ENCODE assay signal across 9 cellular contexts in the genomic region with DNA sequence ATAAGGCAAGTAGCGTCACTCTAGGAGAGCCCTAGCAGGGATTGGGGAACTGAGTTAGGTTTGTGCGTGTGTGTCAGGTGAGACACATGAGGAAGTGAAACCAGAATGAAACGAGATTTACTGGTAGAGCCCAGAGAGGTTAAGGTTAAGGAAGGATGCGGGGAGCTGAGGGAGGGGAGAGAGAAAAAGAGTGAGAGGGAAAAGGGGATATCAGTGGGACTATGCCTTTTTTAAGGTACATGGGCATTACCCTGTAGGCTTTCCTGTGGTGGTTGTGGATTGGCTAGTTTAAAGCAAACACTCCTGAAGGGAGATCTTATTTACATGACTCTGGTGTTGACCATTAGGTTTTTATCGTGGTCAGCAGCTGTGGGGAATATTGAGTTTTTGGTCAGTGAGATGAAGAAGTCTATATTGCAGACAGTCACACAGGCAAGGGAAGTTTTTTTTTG. TPM values are rescaled to one million over a fixed set of nuclear protein-coding genes. Genes with fewer than 3 reads are reported as not detected.
A peak's percentile ranks its signal among the peaks of the same experiment; 100 is the strongest.
DNase-seq lines count a peak whose midpoint lies in the region; ATAC-seq, FAIRE-seq and TF ChIP-seq lines count a peak whose summit lies in the region.
"Had no signal": no experiment of that assay in that cellular context is flagged by ENCODE, and none has a peak within 500 bp of the region (broad histone marks: within the 10 kb centered on the region; RNA-seq: fewer than 3 reads in every experiment).

No MANE protein-coding gene starts in this region.

- H3K4me3 ChIP-seq in adrenal gland: no peak overlapping the region
- no peak overlapping the region for H3K4me3 ChIP-seq in Caco-2 (ENCODE audit: low read depth, low read length)

- no peak overlapping the region for H3K27ac ChIP-seq in adrenal gland

- BruUV-seq in Caco-2 (replicated peaks; lab: Mats Ljungman, UMichigan): no TSS peak

- H3K4me3 Mint-ChIP-seq in Caco-2 (ENCODE audit: unreplicated experiment): no peak overlapping the region

- H3K27me3 ChIP-seq in adrenal gland (no peaks in the 10 kb centered on the region), Caco-2 (replicated peaks; ENCODE audit: control insufficient read depth, insufficient read depth, low read length) (no peaks in the 10 kb centered on the region)

- ATAC-seq in GM18519 (IDR thresholded peaks at IDR 0.05; ENCODE audit: low FRiP score, unreplicated experiment) (peak; percentile 98), GM21576 (IDR thresholded peaks at IDR 0.05; ENCODE audit: unreplicated experiment) (peak; percentile 100), HG03571 (IDR thresholded peaks at IDR 0.05; ENCODE audit: unreplicated experiment) (peak; percentile 100)
- ATAC-seq: HCT116 had no signal

- H3K9me3 Mint-ChIP-seq in Caco-2 (ENCODE audit: unreplicated experiment): no peaks in the 10 kb centered on the region

- TF ChIP-seq POLR2A in H54 (IDR thresholded peaks at IDR 0.05; ENCODE audit: low read depth, low read length) (no peak), adrenal gland (IDR thresholded peaks at IDR 0.05) (no peak)

- H3K36me3 ChIP-seq in adrenal gland (replicated peaks in 1 of 2) (no peaks in the 10 kb centered on the region), Caco-2 (ENCODE audit: control insufficient read depth, insufficient read depth, low read length) (no peaks in the 10 kb centered on the region)

- H3K36me3 Mint-ChIP-seq in Caco-2 (ENCODE audit: insufficient read depth, unreplicated experiment): peaks cover 6% of the 10 kb centered on the region

- no peaks in the 10 kb centered on the region for H3K27me3 Mint-ChIP-seq in Caco-2 (ENCODE audit: insufficient read depth, unreplicated experiment)

- CTCF ChIA-PET in Caco-2 (lab: Charles Lee): no interaction called here

- H3K4me1 ChIP-seq in adrenal gland (replicated peaks in 1 of 2): peaks cover 15 to 67% of the 10 kb centered on the region in 2 donors
- H3K4me1 ChIP-seq in Caco-2: no peaks in the 10 kb centered on the region

- no peak for FAIRE-seq in H54 (lab: Jason Lieb, UNC)

- intact Hi-C loops in adrenal gland (cut with DNase I) (no loop called here), Caco-2 (cut with micrococcal nuclease; ENCODE audit: unreplicated experiment) (no loop called here)

- POLR2A ChIA-PET in Caco-2 (lab: Charles Lee): no interaction called here

- no peak for TF ChIP-seq CTCF in adrenal gland (IDR thresholded peaks at IDR 0.05)
- no peak for TF ChIP-seq CTCF in Caco-2 (IDR thresholded peaks at IDR 0.05; ENCODE audit: insufficient read depth in 1 of 2, low read depth in 1 of 2, low read length in 1 of 2, severe bottlenecking in 1 of 2, unreplicated experiment in 1 of 2)

- H3K27ac Mint-ChIP-seq in Caco-2 (ENCODE audit: unreplicated experiment): no peak overlapping the region

- H3K4me1 Mint-ChIP-seq in Caco-2 (ENCODE audit: low read depth, unreplicated experiment): peaks cover 15% of the 10 kb centered on the region

- DNase-seq in kidney tubule cell (ENCODE audit: low spot score) (peak; percentile 23), H54 (ENCODE audit: insufficient read length, low spot score) (no peak), SW480 (ENCODE audit: low spot score) (no peak), adrenal gland (no peak), Caco-2 (no peak)

- H3K9me3 ChIP-seq in adrenal gland (replicated peaks in 1 of 3) (no peaks in the 10 kb centered on the region), Caco-2 (no peaks in the 10 kb centered on the region)

- 74 to 78% (median 77%) methylated on average over 5 of the region's 5 CpGs for WGBS in adrenal gland, 4 donors

RNA-seq across cellular contexts. Expression of a gene that starts 13.9 kb away (rescaled TPM):
- total RNA-seq in adrenal gland: 100 to 1,000 TPM in 1 of 8 donors, 10 to 100 TPM in 7; 22.3 to 102 (median 35.0) TPM
- 10 to 100 TPM; 17.7 to 25.7 (median 24.1) TPM for polyA plus RNA-seq in adrenal gland
- total RNA-seq in Caco-2 (2022): 31.1 and 32.2 TPM in 2 replicates
